ENCODE assay signal across 20 cellular contexts in the genomic region with DNA sequence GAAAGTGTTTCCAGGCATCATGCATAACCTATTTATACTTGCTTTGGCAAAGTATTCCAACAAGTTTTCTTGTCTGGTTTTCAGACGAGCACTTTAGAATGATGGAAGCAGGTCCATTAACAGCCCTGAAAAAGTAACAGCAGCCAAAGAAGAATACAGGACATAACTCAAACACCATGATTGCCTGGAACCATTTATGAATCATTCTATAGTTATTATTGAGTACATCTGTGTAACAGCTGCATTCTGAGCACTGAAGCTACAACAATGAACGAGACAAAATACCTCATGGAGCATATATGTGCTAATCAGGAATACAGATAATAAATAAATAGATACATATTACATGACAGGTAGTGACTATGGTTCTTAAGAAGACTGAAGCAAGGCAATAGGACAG.
"Had no signal": no experiment of that assay in that cellular context is flagged by ENCODE, and none has a peak within 500 bp of the region (broad histone marks: within the 10 kb centered on the region; RNA-seq: fewer than 3 reads in every experiment).

No MANE protein-coding gene starts in this region.

- H3K27ac Mint-ChIP-seq: activated CD4-positive, alpha-beta T cell treated with anti-CD3 and anti-CD28 coated beads, Interleukin-2, amount 10 ng/mL, durations not matched to agents 24 days and 14 days; activated CD8-positive, alpha-beta T cell treated with anti-CD3 and anti-CD28 coated beads, Interleukin-2, amount 10 ng/mL, durations not matched to agents 7 days and 5 days; activated naive CD4-positive, alpha-beta T cell treated with anti-CD3 and anti-CD28 coated beads, Interleukin-2, amount 10 ng/mL, durations not matched to agents 7 days and 5 days; activated T-cell treated with anti-CD3 and anti-CD28 coated beads, Interleukin-2, amount 50 U/mL, for 24 hours; activated T-helper 2 cell treated with anti-CD3 and anti-CD28 coated beads, Interferon-gamma antibody, Interleukin-2, Interleukin-4, amounts not matched to agents 10 μg/mL and 5 μg/mL and 100 μg/mL, durations not matched to agents 14 hours and 24 hours and 36 hours; nephron; T-cell had no signal

- H3K4me1 Mint-ChIP-seq: nephron had no signal

- H3K9me3 Mint-ChIP-seq: activated CD4-positive, alpha-beta T cell treated with anti-CD3 and anti-CD28 coated beads, Interleukin-2, amount 10 ng/mL, durations not matched to agents 24 days and 14 days; activated naive CD4-positive, alpha-beta T cell treated with anti-CD3 and anti-CD28 coated beads, Interleukin-2, amount 10 ng/mL, durations not matched to agents 7 days and 5 days; T-cell had no signal

- ATAC-seq: activated CD8-positive, alpha-beta T cell treated with anti-CD3 and anti-CD28 coated beads, Interleukin-2, amount 10 ng/mL, durations not matched to agents 7 days and 5 days; lower lobe of right lung; SK-N-SH treated with all-trans-retinoic acid at 6 μM for 48 hours; T-cell had no signal

- H3K4me3 Mint-ChIP-seq: activated CD4-positive, alpha-beta T cell treated with anti-CD3 and anti-CD28 coated beads, Interleukin-2, amount 10 ng/mL, durations not matched to agents 24 days and 14 days; activated CD8-positive, alpha-beta T cell treated with anti-CD3 and anti-CD28 coated beads, Interleukin-2, amount 10 ng/mL, durations not matched to agents 7 days and 5 days; activated naive CD4-positive, alpha-beta T cell treated with anti-CD3 and anti-CD28 coated beads, Interleukin-2, amount 10 ng/mL, durations not matched to agents 7 days and 5 days; activated T-cell treated with anti-CD3 and anti-CD28 coated beads, Interleukin-2, amount 50 U/mL, for 24 hours; nephron; T-cell had no signal

- DNase-seq: activated CD4-positive, alpha-beta T cell treated with anti-CD3 and anti-CD28 coated beads, Interleukin-2, amount 10 ng/mL, durations not matched to agents 24 days and 14 days; activated CD8-positive, alpha-beta T cell treated with anti-CD3 and anti-CD28 coated beads, Interleukin-2, amount 10 ng/mL, durations not matched to agents 7 days and 5 days; activated naive CD4-positive, alpha-beta T cell treated with anti-CD3 and anti-CD28 coated beads, Interleukin-2, amount 10 ng/mL, durations not matched to agents 7 days and 5 days; activated T-cell treated with anti-CD3 and anti-CD28 coated beads, Interleukin-2, amount 50 U/mL, for 24 hours; adrenal gland; dermis blood vessel endothelial cell; effector memory CD4-positive, alpha-beta T cell; foreskin melanocyte; glutamatergic neuron; hippocampal formation; lower lobe of right lung; occipital lobe; retina; stimulated activated CD8-positive, alpha-beta memory T cell treated with anti-CD3 and anti-CD28 coated beads, Interleukin-4, amount 100 ng/mL, for 48 hours; stimulated activated naive CD4-positive, alpha-beta T cell; T-cell; T-helper 9 cell had no signal

- H3K27me3 Mint-ChIP-seq: activated CD4-positive, alpha-beta T cell treated with anti-CD3 and anti-CD28 coated beads, Interleukin-2, amount 10 ng/mL, durations not matched to agents 24 days and 14 days; activated naive CD4-positive, alpha-beta T cell treated with anti-CD3 and anti-CD28 coated beads, Interleukin-2, amount 10 ng/mL, durations not matched to agents 7 days and 5 days; activated T-cell treated with anti-CD3 and anti-CD28 coated beads, Interleukin-2, amount 50 U/mL, for 24 hours; T-cell had no signal
